In the genomic region with DNA sequence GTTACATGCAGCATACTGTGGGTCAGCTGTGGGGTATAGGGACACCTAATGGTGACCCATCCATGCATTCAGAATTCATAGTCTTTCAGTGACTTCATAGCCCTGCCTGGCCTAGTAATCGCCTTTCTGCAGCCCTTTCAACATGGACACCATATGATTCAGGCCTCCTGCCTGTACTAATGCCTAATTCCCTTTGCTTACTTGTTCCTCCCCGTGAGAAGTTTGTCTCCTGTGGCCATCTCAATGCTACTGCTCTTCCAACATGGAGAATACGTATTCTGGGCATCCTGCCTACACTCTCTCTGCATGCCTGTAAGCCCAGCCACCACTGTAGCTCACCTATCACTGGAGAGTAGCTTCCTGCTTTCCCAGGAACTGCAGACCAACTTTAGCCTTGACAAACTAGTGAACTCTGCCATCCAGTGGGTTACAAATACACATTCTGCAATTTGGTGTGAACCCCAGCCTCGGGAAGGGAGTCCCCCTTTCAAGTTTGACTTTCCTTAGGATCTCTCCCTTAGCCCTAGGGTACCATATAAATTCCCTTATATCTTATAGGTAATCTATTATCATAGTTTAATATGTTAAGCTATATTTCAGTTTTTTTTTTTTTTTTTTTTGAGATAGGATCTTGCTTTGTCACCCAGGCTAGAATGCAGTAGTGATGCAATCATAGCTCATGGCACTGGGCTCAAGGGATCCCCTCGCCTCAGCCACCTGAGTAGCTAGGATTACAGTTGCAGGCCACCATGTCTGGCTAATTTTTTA, we compare ENCODE assay signal across 26 cellular contexts. TPM values are rescaled to one million over a fixed set of nuclear protein-coding genes. Genes with fewer than 3 reads are reported as not detected.
DNase-seq lines count a peak whose midpoint lies in the region; ATAC-seq, FAIRE-seq and TF ChIP-seq lines count a peak whose summit lies in the region.
"Had no signal": no experiment of that assay in that cellular context is flagged by ENCODE, and none has a peak within 500 bp of the region (broad histone marks: within the 10 kb centered on the region; RNA-seq: fewer than 3 reads in every experiment).

No MANE protein-coding gene starts in this region.

- no peak overlapping the region for H3K4me3 ChIP-seq in A549
- H3K4me3 ChIP-seq: BLaER1 treated with 17β-estradiol and CSF1 and Interleukin-3, amounts not matched to agents 10 nM and 100 nM; ovary; tibial artery had no signal

- no peak overlapping the region for H3K27ac ChIP-seq in A549
- H3K27ac ChIP-seq: BLaER1 treated with 17β-estradiol and CSF1 and Interleukin-3, amounts not matched to agents 10 nM and 100 nM; ovary; tibial artery had no signal

- FAIRE-seq in A549 (lab: Jason Lieb, UNC): no peak
- FAIRE-seq: colon, D721Med had no signal

- TF ChIP-seq RAD21 in A549 (conservative IDR thresholded peaks at IDR 0.05 in 1 of 2, IDR thresholded peaks at IDR 0.05 in 1 of 2): no peak

- no peak for TF ChIP-seq CTCF in A549 (IDR thresholded peaks at IDR 0.05)

- POLR2A ChIA-PET in A549 (lab: Yijun Ruan, JAX): no interaction called here

- no peak overlapping the region for H3K4me2 ChIP-seq in A549
- H3K4me2 ChIP-seq: BLaER1 treated with 17β-estradiol and CSF1 and Interleukin-3, amounts not matched to agents 10 nM and 100 nM had no signal

- ATAC-seq in A549 (peak; percentile 54 to 56; a peak in 4 of 6 replicates), HG03442 (IDR thresholded peaks at IDR 0.05; ENCODE audit: unreplicated experiment) (no peak)
- ATAC-seq: activated CD8-positive, alpha-beta T cell treated with anti-CD3 and anti-CD28 coated beads for 36 hours; left colon; naive thymus-derived CD8-positive, alpha-beta T cell; right cardiac atrium had no signal

- CTCF ChIA-PET in A549 (lab: Yijun Ruan, JAX): interaction anchor here (0.8 to 1.5 kb wide), 3 partner anchors 9 to 66 kb away, joined by 3 to 4 read pairs (median 3); no protein-coding TSS in a partner anchor

- DNase-seq in A549 (ENCODE audit: low read depth in 1 of 2, low spot score in 1 of 2) (no peak), HT1080 (ENCODE audit: low read depth) (peak; percentile 20), SK-MEL-5 (ENCODE audit: low read depth, low spot score) (peak; percentile 11), foreskin melanocyte (peak; percentile 2), iPS-NIHi7 (ENCODE audit: extremely low spot score) (no peak), D341Med (ENCODE audit: low spot score) (no peak)
- no peak for DNase-seq in activated CD8-positive, alpha-beta memory T cell treated with anti-CD3 and anti-CD28 coated beads, Interleukin-2, amount 50 U/mL, for 4 hours
- DNase-seq: activated CD8-positive, alpha-beta T cell treated with anti-CD3 and anti-CD28 coated beads for 36 hours; activated gamma-delta T cell treated with Interleukin-2 at 50 U/mL for 16 hours; endodermal cell; HCEC 1CT; Kasumi-1; left colon; naive thymus-derived CD8-positive, alpha-beta T cell; NCI-H1105 treated with DMSO at 0.1 percent for 48 hours; NCI-H2081; NCI-H345; ovary; right cardiac atrium; stimulated activated CD4-positive, alpha-beta T cell treated with anti-CD3 and anti-CD28 coated beads, Interleukin-12 subunit alpha, Interleukin-12 subunit beta, amount 100 ng/mL, for 4 hours; tibial artery had no signal

- TF ChIP-seq POLR2A in A549 (IDR thresholded peaks at IDR 0.05; ENCODE audit: low read length): no peak

- in situ Hi-C loops in SK-MEL-5 (cut with HindIII; ENCODE audit: low pct_unique_long_range_greater_than_20kb, low sequenced_read_pairs): no loop called here

- no peaks in the 10 kb centered on the region for H3K4me1 ChIP-seq in A549
- H3K4me1 ChIP-seq: BLaER1 treated with 17β-estradiol and CSF1 and Interleukin-3, amounts not matched to agents 10 nM and 100 nM; tibial artery had no signal

- H3K9me3 ChIP-seq in A549: no peaks in the 10 kb centered on the region
- H3K9me3 ChIP-seq: BLaER1 treated with 17β-estradiol and CSF1 and Interleukin-3, amounts not matched to agents 10 nM and 100 nM; ovary; tibial artery had no signal

- WGBS in A549 (ENCODE audit: missing lambda C conversion rate): 58% methylated on average over 5 of the region's 5 CpGs

- no peak for TF ChIP-seq EP300 in A549 (IDR thresholded peaks at IDR 0.05)

TF ChIP-seq in A549, 52 proteins besides CTCF, POLR2A, EP300 and RAD21:
- TF ChIP-seq NPAS2 (CRISPR knock-in tag; IDR thresholded peaks at IDR 0.05; ENCODE audit: borderline replicate concordance): no peak
- no peak for TF ChIP-seq MAFK (IDR thresholded peaks at IDR 0.05; ENCODE audit: partially characterized antibody)
- TF ChIP-seq CEBPB (IDR thresholded peaks at IDR 0.05): no peak
- TF ChIP-seq CHD2 (IDR thresholded peaks at IDR 0.05; ENCODE audit: low read length, partially characterized antibody): no peak
- no peak for TF ChIP-seq SREBF2 (IDR thresholded peaks at IDR 0.05)
- TF ChIP-seq, protein P1, sequence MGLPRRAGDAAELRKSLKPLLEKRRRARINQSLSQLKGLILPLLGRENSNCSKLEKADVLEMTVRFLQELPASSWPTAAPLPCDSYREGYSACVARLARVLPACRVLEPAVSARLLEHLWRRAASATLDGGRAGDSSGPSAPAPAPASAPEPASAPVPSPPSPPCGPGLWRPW (IDR thresholded peaks at IDR 0.05): no peak
- no peak for TF ChIP-seq GATA3 (IDR thresholded peaks at IDR 0.05; ENCODE audit: borderline replicate concordance)
- no peak for TF ChIP-seq REST (IDR thresholded peaks at IDR 0.05)
- no peak for TF ChIP-seq FOXS1 (CRISPR knock-in tag; IDR thresholded peaks at IDR 0.05)
- no peak for TF ChIP-seq ZSCAN20 (CRISPR knock-in tag; IDR thresholded peaks at IDR 0.05)
- TF ChIP-seq EHF (CRISPR knock-in tag; IDR thresholded peaks at IDR 0.05): no peak
- no peak for TF ChIP-seq NR3C1 (IDR thresholded peaks at IDR 0.05)
- TF ChIP-seq RFX5 (IDR thresholded peaks at IDR 0.05): no peak
- TF ChIP-seq, protein P2, sequence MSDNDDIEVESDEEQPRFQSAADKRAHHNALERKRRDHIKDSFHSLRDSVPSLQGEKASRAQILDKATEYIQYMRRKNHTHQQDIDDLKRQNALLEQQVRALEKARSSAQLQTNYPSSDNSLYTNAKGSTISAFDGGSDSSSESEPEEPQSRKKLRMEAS (IDR thresholded peaks at IDR 0.05): no peak
- no peak for TF ChIP-seq EHMT2 (IDR thresholded peaks at IDR 0.05; ENCODE audit: low read depth)
- TF ChIP-seq MAZ (IDR thresholded peaks at IDR 0.05; ENCODE audit: borderline replicate concordance, low read depth, low read length): no peak

RNA-seq across cellular contexts. Expression of gene M1AP, which starts 22.3 kb away (rescaled TPM):
- polyA plus RNA-seq in A549 (2011; rRNA removed): not detected in 2 replicates
- not detected in 2 replicates for polyA plus RNA-seq in A549 (2012; cell fraction: cytosol; rRNA removed)
- polyA plus RNA-seq in A549 (2012; cell fraction: nucleus; rRNA removed): not detected in 2 replicates
- not detected in 3 replicates for polyA plus RNA-seq in A549 (2017; fragmentation: RNase III; extraction: RNeasy Plus Mini Kit Qiagen cat#74134 plus additional on column Dnase treatment)
- not detected in 2 replicates for polyA minus RNA-seq in A549 (2011; rRNA and poly(A)+ RNA removed)
- total RNA-seq in HT1080 (2014; rRNA removed; shearing (Covaris generic)): 0.03 and 0.13 TPM in 2 replicates
- 0.07 and 0.17 TPM in 2 replicates for polyA plus RNA-seq in HT1080 (2015; cell fraction: cytosol; rRNA removed)
- 0.26 TPM in 1 of 2 replicates, not detected in the other for polyA plus RNA-seq in HT1080 (2015; cell fraction: nucleus; rRNA removed)
- total RNA-seq in SK-MEL-5 (2014; rRNA removed; shearing (Covaris generic)): 0.08 and 0.21 TPM in 2 replicates
- 0.15 and 0.52 TPM in 2 replicates for polyA plus RNA-seq in SK-MEL-5 (2015; cell fraction: cytosol; rRNA removed)
- 1.7 and 2.6 TPM in 2 replicates for polyA plus RNA-seq in SK-MEL-5 (2015; cell fraction: nucleus; rRNA removed)
- total RNA-seq: activated CD8-positive, alpha-beta T cell treated with anti-CD3 and anti-CD28 coated beads for 36 hours; glomerular endothelial cell; naive thymus-derived CD8-positive, alpha-beta T cell had no signal

RNA-seq across cellular contexts. Expression of gene SEMA4F, which starts 28.2 kb away (rescaled TPM):
- polyA plus RNA-seq in A549 (2011; rRNA removed) (9.3 and 11.1 TPM in 2 replicates), A549 (2017; fragmentation: RNase III; extraction: RNeasy Plus Mini Kit Qiagen cat#74134 plus additional on column Dnase treatment) (7.6 to 8.5 TPM (median 8.3 TPM) in 3 replicates)
- polyA plus RNA-seq in A549 (2012; cell fraction: cytosol; rRNA removed): 7.3 and 10.1 TPM in 2 replicates
- 14.9 and 15.7 TPM in 2 replicates for polyA plus RNA-seq in A549 (2012; cell fraction: nucleus; rRNA removed)
- polyA minus RNA-seq in A549 (2011; rRNA and poly(A)+ RNA removed): 12.2 and 14.5 TPM in 2 replicates
- 11.6 and 12.7 TPM in 2 replicates for total RNA-seq in HT1080 (2014; rRNA removed; shearing (Covaris generic))
- 11.9 and 13.8 TPM in 2 replicates for polyA plus RNA-seq in HT1080 (2015; cell fraction: cytosol; rRNA removed)
- 17.7 and 25.1 TPM in 2 replicates for polyA plus RNA-seq in HT1080 (2015; cell fraction: nucleus; rRNA removed)
- 15.1 and 16.3 TPM in 2 replicates for total RNA-seq in SK-MEL-5 (2014; rRNA removed; shearing (Covaris generic))
- polyA plus RNA-seq in SK-MEL-5 (2015; cell fraction: cytosol; rRNA removed): 36.0 and 43.1 TPM in 2 replicates
- polyA plus RNA-seq in SK-MEL-5 (2015; cell fraction: nucleus; rRNA removed): 23.5 and 25.8 TPM in 2 replicates

Comparison
In these comparisons a context has a peak if more than half of its experiments do, and no peak if none do; other contexts are left out.
1. DNase-seq: peak in HT1080 (single experiment), SK-MEL-5 (single experiment) and foreskin melanocyte (single experiment); none in A549 (0 of 2), activated CD8-positive, alpha-beta memory T cell treated with anti-CD3 and anti-CD28 coated beads, Interleukin-2, amount 50 U/mL, for 4 hours (single experiment), iPS-NIHi7 (single experiment) and D341Med (single experiment).